22 cellular contexts compared by ENCODE assay signal in the genomic region with DNA sequence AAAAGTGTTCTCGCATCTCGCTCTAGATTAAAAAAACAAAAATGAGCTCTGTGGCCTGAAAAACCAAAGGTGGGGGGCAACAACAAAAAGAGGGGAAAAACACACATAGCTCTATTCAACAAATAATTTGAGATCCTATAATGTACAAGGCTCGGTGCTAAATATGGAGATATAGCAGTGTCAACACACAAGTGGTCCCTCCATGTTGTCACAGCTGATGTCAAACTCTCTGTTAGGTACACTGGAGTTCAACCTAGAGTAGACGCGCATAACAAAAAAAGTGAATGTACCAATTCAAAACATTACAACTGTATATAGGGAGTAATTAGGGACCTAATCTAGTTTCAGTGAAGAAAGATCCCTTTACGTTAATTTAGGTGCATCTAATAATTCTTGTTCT. TPM values are rescaled to one million over a fixed set of nuclear protein-coding genes. Genes with fewer than 3 reads are reported as not detected.
DNase-seq lines count a peak whose midpoint lies in the region; ATAC-seq and TF ChIP-seq lines count a peak whose summit lies in the region.
"Had no signal": no experiment of that assay in that cellular context is flagged by ENCODE, and none has a peak within 500 bp of the region (broad histone marks: within the 10 kb centered on the region; RNA-seq: fewer than 3 reads in every experiment).

No MANE protein-coding gene starts in this region.

- peak overlapping the region; percentile 10 for H3K9ac ChIP-seq in adipocyte (ENCODE audit: low read length)

- peaks cover 65% of the 10 kb centered on the region for H3K4me1 Mint-ChIP-seq in activated CD8-positive, alpha-beta T cell treated with anti-CD3 and anti-CD28 coated beads for 36 hours (ENCODE audit: low read depth)
- H3K4me1 Mint-ChIP-seq in activated CD8-positive, alpha-beta T cell treated with anti-CD3 and anti-CD28 coated beads, Interleukin-2, amount 10 ng/mL, durations not matched to agents 7 days and 5 days (ENCODE audit: low read depth): peaks cover 58% of the 10 kb centered on the region
- peaks cover 44% of the 10 kb centered on the region for H3K4me1 Mint-ChIP-seq in HFFc6 (ENCODE audit: low read depth)
- peaks cover 54 to 59% of the 10 kb centered on the region in 2 donors for H3K4me1 Mint-ChIP-seq in natural killer cell
- peaks cover 42% of the 10 kb centered on the region for H3K4me1 Mint-ChIP-seq in activated T-helper 2 cell treated with anti-CD3 and anti-CD28 coated beads, Interferon-gamma antibody, Interleukin-2, Interleukin-4, amounts not matched to agents 10 μg/mL and 5 μg/mL and 100 μg/mL, durations not matched to agents 14 hours and 24 hours and 36 hours (ENCODE audit: low read depth)

- 92 to 95% (median 93%) methylated on average over 6 of the region's 6 CpGs for WGBS in heart left ventricle, 4 donors

- TF ChIP-seq POLR2A in heart left ventricle (IDR thresholded peaks at IDR 0.05): no peak

- H3K27me3 ChIP-seq in adipocyte (replicated peaks; ENCODE audit: control insufficient read depth, insufficient read depth, low read length): no peaks in the 10 kb centered on the region
- no peaks in the 10 kb centered on the region for H3K27me3 ChIP-seq in heart left ventricle

- no peaks in the 10 kb centered on the region for H3K9me3 ChIP-seq in adipocyte (ENCODE audit: control insufficient read depth, low read length)
- H3K9me3 ChIP-seq in heart left ventricle: no peaks in the 10 kb centered on the region
- H3K9me3 ChIP-seq: A549, Caco-2 had no signal

- POLR2A ChIA-PET in activated CD8-positive, alpha-beta T cell treated with anti-CD3 and anti-CD28 coated beads for 36 hours (lab: Charles Lee): interaction anchor here (0.9 to 11.6 kb wide), 3 partner anchors 22 to 156 kb away, joined by 3 to 149 read pairs (median 11); no protein-coding TSS in a partner anchor
- POLR2A ChIA-PET in activated CD8-positive, alpha-beta T cell treated with anti-CD3 and anti-CD28 coated beads, Interleukin-2, amount 10 ng/mL, durations not matched to agents 7 days and 5 days (lab: Charles Lee): no interaction called here

- no peak overlapping the region for H3K27ac ChIP-seq in heart left ventricle
- H3K27ac ChIP-seq: A549 had no signal

- H3K36me3 Mint-ChIP-seq in activated CD8-positive, alpha-beta T cell treated with anti-CD3 and anti-CD28 coated beads for 36 hours (ENCODE audit: low read depth): peaks cover 94% of the 10 kb centered on the region
- H3K36me3 Mint-ChIP-seq in activated CD8-positive, alpha-beta T cell treated with anti-CD3 and anti-CD28 coated beads, Interleukin-2, amount 10 ng/mL, durations not matched to agents 7 days and 5 days (ENCODE audit: low read depth): peaks cover 91% of the 10 kb centered on the region
- peaks cover 82% of the 10 kb centered on the region for H3K36me3 Mint-ChIP-seq in HFFc6 (ENCODE audit: low read depth)
- peaks cover 68% of the 10 kb centered on the region for H3K36me3 Mint-ChIP-seq in natural killer cell
- H3K36me3 Mint-ChIP-seq in activated T-helper 2 cell treated with anti-CD3 and anti-CD28 coated beads, Interferon-gamma antibody, Interleukin-2, Interleukin-4, amounts not matched to agents 10 μg/mL and 5 μg/mL and 100 μg/mL, durations not matched to agents 14 hours and 24 hours and 36 hours (ENCODE audit: low read depth): peaks cover 94% of the 10 kb centered on the region

- peak overlapping the region; percentile 66 for H3K27ac Mint-ChIP-seq in activated CD8-positive, alpha-beta T cell treated with anti-CD3 and anti-CD28 coated beads for 36 hours
- no peak overlapping the region for H3K27ac Mint-ChIP-seq in activated CD8-positive, alpha-beta T cell treated with anti-CD3 and anti-CD28 coated beads, Interleukin-2, amount 10 ng/mL, durations not matched to agents 7 days and 5 days
- H3K27ac Mint-ChIP-seq in HFFc6 (peak overlapping the region; percentile 26; the same call in 1 of the 2 replicates), natural killer cell (peak overlapping the region; percentile 17 to 65)
- H3K27ac Mint-ChIP-seq in activated T-helper 2 cell treated with anti-CD3 and anti-CD28 coated beads, Interferon-gamma antibody, Interleukin-2, Interleukin-4, amounts not matched to agents 10 μg/mL and 5 μg/mL and 100 μg/mL, durations not matched to agents 14 hours and 24 hours and 36 hours: no peak overlapping the region
- H3K27ac Mint-ChIP-seq: activated CD4-positive, alpha-beta T cell treated with anti-CD3 and anti-CD28 coated beads, Interleukin-2, amount 10 ng/mL, durations not matched to agents 7 days and 5 days had no signal

- CTCF ChIA-PET in activated CD8-positive, alpha-beta T cell treated with anti-CD3 and anti-CD28 coated beads for 36 hours (lab: Charles Lee): interaction anchor here (0.9 to 1.6 kb wide), 3 partner anchors 10 to 231 kb away, joined by 3 to 4 read pairs (median 3); no protein-coding TSS in a partner anchor
- CTCF ChIA-PET in activated CD8-positive, alpha-beta T cell treated with anti-CD3 and anti-CD28 coated beads, Interleukin-2, amount 10 ng/mL, durations not matched to agents 7 days and 5 days (lab: Charles Lee): interaction anchor here (1.2 to 2.1 kb wide), 3 partner anchors 22 to 96 kb away, joined by 3 to 8 read pairs (median 6); no protein-coding TSS in a partner anchor

- ATAC-seq in activated CD8-positive, alpha-beta T cell treated with anti-CD3 and anti-CD28 coated beads for 36 hours: no peak
- no peak for ATAC-seq in activated CD8-positive, alpha-beta T cell treated with anti-CD3 and anti-CD28 coated beads, Interleukin-2, amount 10 ng/mL, durations not matched to agents 7 days and 5 days
- no peak for ATAC-seq in natural killer cell
- ATAC-seq in heart left ventricle: no peak
- ATAC-seq in HG03521 (IDR thresholded peaks at IDR 0.05; ENCODE audit: unreplicated experiment): no peak
- ATAC-seq: A549, left cardiac atrium, sciatic nerve, T-cell had no signal

- no peak for TF ChIP-seq CTCF in activated CD8-positive, alpha-beta T cell treated with anti-CD3 and anti-CD28 coated beads for 36 hours (IDR thresholded peaks at IDR 0.05)
- TF ChIP-seq CTCF in HFFc6 (IDR thresholded peaks at IDR 0.05) (no peak), natural killer cell (IDR thresholded peaks at IDR 0.05) (no peak), heart left ventricle (IDR thresholded peaks at IDR 0.05) (no peak)

- H3K4me1 ChIP-seq in adipocyte (ENCODE audit: control insufficient read depth, insufficient read depth, low read length): peaks cover 33% of the 10 kb centered on the region
- peaks cover 0 to 46% (median 14%) of the 10 kb centered on the region in 12 donors for H3K4me1 ChIP-seq in heart left ventricle
- H3K4me1 ChIP-seq: Caco-2 had no signal

- no peaks in the 10 kb centered on the region for H3K27me3 Mint-ChIP-seq in activated CD8-positive, alpha-beta T cell treated with anti-CD3 and anti-CD28 coated beads for 36 hours
- H3K27me3 Mint-ChIP-seq in activated CD8-positive, alpha-beta T cell treated with anti-CD3 and anti-CD28 coated beads, Interleukin-2, amount 10 ng/mL, durations not matched to agents 7 days and 5 days (ENCODE audit: low read depth): no peaks in the 10 kb centered on the region
- H3K27me3 Mint-ChIP-seq in HFFc6 (ENCODE audit: insufficient read depth): peaks cover 3% of the 10 kb centered on the region
- H3K27me3 Mint-ChIP-seq in natural killer cell (ENCODE audit: low read depth in 2 of 2): no peaks in the 10 kb centered on the region
- H3K27me3 Mint-ChIP-seq in activated T-helper 2 cell treated with anti-CD3 and anti-CD28 coated beads, Interferon-gamma antibody, Interleukin-2, Interleukin-4, amounts not matched to agents 10 μg/mL and 5 μg/mL and 100 μg/mL, durations not matched to agents 14 hours and 24 hours and 36 hours (ENCODE audit: low read depth): no peaks in the 10 kb centered on the region
- H3K27me3 Mint-ChIP-seq: activated CD4-positive, alpha-beta T cell treated with anti-CD3 and anti-CD28 coated beads, Interleukin-2, amount 10 ng/mL, durations not matched to agents 7 days and 5 days; T-cell had no signal

- H3K4me3 Mint-ChIP-seq in activated CD8-positive, alpha-beta T cell treated with anti-CD3 and anti-CD28 coated beads for 36 hours: no peak overlapping the region
- no peak overlapping the region for H3K4me3 Mint-ChIP-seq in activated CD8-positive, alpha-beta T cell treated with anti-CD3 and anti-CD28 coated beads, Interleukin-2, amount 10 ng/mL, durations not matched to agents 7 days and 5 days
- H3K4me3 Mint-ChIP-seq in HFFc6 (peak overlapping the region; percentile 29; the same call in 1 of the 2 replicates), natural killer cell (no peak overlapping the region)
- H3K4me3 Mint-ChIP-seq in activated T-helper 2 cell treated with anti-CD3 and anti-CD28 coated beads, Interferon-gamma antibody, Interleukin-2, Interleukin-4, amounts not matched to agents 10 μg/mL and 5 μg/mL and 100 μg/mL, durations not matched to agents 14 hours and 24 hours and 36 hours (ENCODE audit: low read depth): no peak overlapping the region
- H3K4me3 Mint-ChIP-seq: activated CD4-positive, alpha-beta T cell treated with anti-CD3 and anti-CD28 coated beads, Interleukin-2, amount 10 ng/mL, durations not matched to agents 7 days and 5 days had no signal

- intact Hi-C loops in activated CD8-positive, alpha-beta T cell treated with anti-CD3 and anti-CD28 coated beads for 36 hours (cut with micrococcal nuclease): no loop called here
- intact Hi-C loops in natural killer cell (cut with micrococcal nuclease) (no loop called here), heart left ventricle (cut with DNase I) (loop anchor here in 1 of 10 donors (10.0 kb wide), 1 partner anchor 354 kb away; no protein-coding TSS in a partner anchor)
- intact Hi-C loops in activated T-helper 2 cell treated with anti-CD3 and anti-CD28 coated beads, Interferon-gamma antibody, Interleukin-2, Interleukin-4, amounts not matched to agents 10 μg/mL and 5 μg/mL and 100 μg/mL, durations not matched to agents 14 hours and 24 hours and 36 hours (cut with micrococcal nuclease): no loop called here

- peaks cover 97% of the 10 kb centered on the region for H3K36me3 ChIP-seq in adipocyte (ENCODE audit: control insufficient read depth, insufficient read depth, low read length, severe bottlenecking)
- peaks cover 8 to 98% (median 97%) of the 10 kb centered on the region in 9 donors for H3K36me3 ChIP-seq in heart left ventricle

- no peak for DNase-seq in activated CD8-positive, alpha-beta T cell treated with anti-CD3 and anti-CD28 coated beads for 36 hours
- DNase-seq in activated CD8-positive, alpha-beta T cell treated with anti-CD3 and anti-CD28 coated beads, Interleukin-2, amount 10 ng/mL, durations not matched to agents 7 days and 5 days: no peak
- DNase-seq in HFFc6 (no peak), adipocyte (ENCODE audit: low read depth) (no peak), natural killer cell (no peak), heart left ventricle (no peak)
- no peak for DNase-seq in activated T-helper 2 cell treated with anti-CD3 and anti-CD28 coated beads, Interferon-gamma antibody, Interleukin-2, Interleukin-4, amounts not matched to agents 10 μg/mL and 5 μg/mL and 100 μg/mL, durations not matched to agents 14 hours and 24 hours and 36 hours (ENCODE audit: low spot score)
- DNase-seq: activated CD4-positive, alpha-beta T cell treated with anti-CD3 and anti-CD28 coated beads, Interleukin-2, amount 10 ng/mL, durations not matched to agents 7 days and 5 days; activated CD8-positive, alpha-beta memory T cell treated with anti-CD3 and anti-CD28 coated beads, Interleukin-2, amount 50 U/mL, for 48 hours; Caco-2; head of caudate nucleus; left cardiac atrium; mesendoderm; NCI-H1105; NCI-H2029 treated with DMSO at 0.1 percent for 48 hours; NCI-H345; SHP77; stimulated activated CD8-positive, alpha-beta memory T cell treated with anti-CD3 and anti-CD28 coated beads, Interleukin-4, amount 100 ng/mL, for 48 hours; T-cell had no signal

- H3K4me3 ChIP-seq in adipocyte (ENCODE audit: low read length): no peak overlapping the region
- no peak overlapping the region for H3K4me3 ChIP-seq in heart left ventricle
- H3K4me3 ChIP-seq: A549 had no signal

- no peaks in the 10 kb centered on the region for H3K9me3 Mint-ChIP-seq in activated CD8-positive, alpha-beta T cell treated with anti-CD3 and anti-CD28 coated beads for 36 hours
- H3K9me3 Mint-ChIP-seq in activated CD8-positive, alpha-beta T cell treated with anti-CD3 and anti-CD28 coated beads, Interleukin-2, amount 10 ng/mL, durations not matched to agents 7 days and 5 days (ENCODE audit: insufficient read depth): no peaks in the 10 kb centered on the region
- H3K9me3 Mint-ChIP-seq in HFFc6: no peaks in the 10 kb centered on the region; the same call in 1 of the 2 replicates
- no peaks in the 10 kb centered on the region for H3K9me3 Mint-ChIP-seq in natural killer cell
- no peaks in the 10 kb centered on the region for H3K9me3 Mint-ChIP-seq in activated T-helper 2 cell treated with anti-CD3 and anti-CD28 coated beads, Interferon-gamma antibody, Interleukin-2, Interleukin-4, amounts not matched to agents 10 μg/mL and 5 μg/mL and 100 μg/mL, durations not matched to agents 14 hours and 24 hours and 36 hours
- H3K9me3 Mint-ChIP-seq: activated CD4-positive, alpha-beta T cell treated with anti-CD3 and anti-CD28 coated beads, Interleukin-2, amount 10 ng/mL, durations not matched to agents 7 days and 5 days; T-cell had no signal

RNA-seq across cellular contexts. Expression of gene NCL, which starts 5.9 kb away (rescaled TPM):
- total RNA-seq in activated CD8-positive, alpha-beta T cell treated with anti-CD3 and anti-CD28 coated beads for 36 hours: 1,000 to 10,000 TPM; 1,312 to 1,361 TPM
- 100 to 1,000 TPM; 665 to 686 TPM for total RNA-seq in activated CD8-positive, alpha-beta T cell treated with anti-CD3 and anti-CD28 coated beads, Interleukin-2, amount 10 ng/mL, durations not matched to agents 7 days and 5 days
- total RNA-seq in HFFc6 (2021; fragmentation: NEBNext Ultra II Directional; extraction: Animal tissue kit (Norgen Biotek cat#: 25700)): 100 to 1,000 TPM; 503 to 649 (median 589) TPM
- total RNA-seq in natural killer cell: 100 to 1,000 TPM; 485 to 540 (median 529) TPM
- total RNA-seq in heart left ventricle: 100 to 1,000 TPM in 8 of 9 donors, 10 to 100 TPM in 1; 60.9 to 352 (median 274) TPM
- 100 to 1,000 TPM; 103 to 281 TPM for polyA plus RNA-seq in heart left ventricle
- total RNA-seq in activated T-helper 2 cell treated with anti-CD3 and anti-CD28 coated beads, Interferon-gamma antibody, Interleukin-2, Interleukin-4, amounts not matched to agents 10 μg/mL and 5 μg/mL and 100 μg/mL, durations not matched to agents 14 hours and 24 hours and 36 hours: 1,292 and 1,329 TPM in 2 replicates

Comparison
In these comparisons a context has a peak if more than half of its experiments do, and no peak if none do; other contexts are left out.
1. H3K27ac Mint-ChIP-seq: peak in activated CD8-positive, alpha-beta T cell treated with anti-CD3 and anti-CD28 coated beads for 36 hours (single experiment), HFFc6 (single experiment) and natural killer cell (2 of 2); none in activated CD8-positive, alpha-beta T cell treated with anti-CD3 and anti-CD28 coated beads, Interleukin-2, amount 10 ng/mL, durations not matched to agents 7 days and 5 days (single experiment) and activated T-helper 2 cell treated with anti-CD3 and anti-CD28 coated beads, Interferon-gamma antibody, Interleukin-2, Interleukin-4, amounts not matched to agents 10 μg/mL and 5 μg/mL and 100 μg/mL, durations not matched to agents 14 hours and 24 hours and 36 hours (single experiment).